ENCODE assay signal across 20 cellular contexts in the genomic region with DNA sequence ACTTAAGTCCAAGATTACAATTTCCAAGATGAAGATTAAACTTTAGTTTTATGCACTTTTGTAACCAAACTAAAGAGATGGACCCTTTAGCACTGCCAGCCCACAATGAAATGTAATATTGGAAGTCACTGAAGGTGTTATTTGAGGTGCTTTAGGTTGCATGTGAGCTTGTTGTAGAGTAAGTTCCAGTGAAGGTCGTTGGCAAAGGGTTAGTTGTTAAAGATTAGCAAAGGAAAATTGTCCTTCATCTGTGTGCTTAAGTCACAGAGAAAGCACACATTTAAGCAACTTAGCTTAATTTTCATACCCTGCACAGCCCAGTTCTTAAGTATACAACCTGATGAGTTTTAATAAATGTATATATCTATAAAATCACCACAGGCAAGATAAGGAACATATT.
"Had no signal": no experiment of that assay in that cellular context is flagged by ENCODE, and none has a peak within 500 bp of the region (broad histone marks: within the 10 kb centered on the region; RNA-seq: fewer than 3 reads in every experiment).

No MANE protein-coding gene starts in this region.

- ATAC-seq: body of pancreas; mucosa of descending colon; naive thymus-derived CD4-positive, alpha-beta T cell had no signal

- DNase-seq: activated B cell treated with CpG ODN at 0.5 μM for 24 hours; activated CD4-positive, alpha-beta T cell treated with anti-CD3 and anti-CD28 coated beads for 48 hours; activated CD8-positive, alpha-beta memory T cell treated with anti-CD3 and anti-CD28 coated beads, Interleukin-2, amount 50 U/mL, for 48 hours; activated naive CD4-positive, alpha-beta T cell treated with anti-CD3 and anti-CD28 coated beads, Interleukin-2, amount 50 U/mL, for 16 hours; amygdala; body of pancreas; central memory CD4-positive, alpha-beta T cell; colonic mucosa; esophagus squamous epithelium; mucosa of descending colon; naive thymus-derived CD4-positive, alpha-beta T cell; retina; SJCRH30; stimulated activated CD4-positive, alpha-beta T cell treated with anti-CD3 and anti-CD28 coated beads, Interleukin-15, amount 100 ng/mL, for 24 hours; stimulated activated CD4-positive, alpha-beta T cell treated with anti-CD3 and anti-CD28 coated beads, Interleukin-4, amount 100 ng/mL, for 1 hour; stimulated activated naive CD4-positive, alpha-beta T cell treated with Interleukin-2 at 50 U/mL for 16 hours had no signal

- H3K9ac ChIP-seq: parathyroid adenoma had no signal

- H3K4me3 ChIP-seq: body of pancreas, colonic mucosa, esophagus squamous epithelium, mucosa of descending colon, SJCRH30, suprapubic skin had no signal

- H3K27ac ChIP-seq: colonic mucosa, esophagus squamous epithelium, parathyroid adenoma, SJCRH30, suprapubic skin had no signal

- H3K27me3 Mint-ChIP-seq: activated B cell treated with CpG ODN at 0.5 μM for 24 hours, type B pancreatic cell had no signal

- H3K36me3 Mint-ChIP-seq: type B pancreatic cell had no signal

- H3K4me3 Mint-ChIP-seq: activated B cell treated with CpG ODN at 0.5 μM for 24 hours; naive thymus-derived CD4-positive, alpha-beta T cell; type B pancreatic cell had no signal

- H3K4me1 ChIP-seq: colonic mucosa, SJCRH30 had no signal

- H3K9me3 ChIP-seq: body of pancreas, colonic mucosa, esophagus squamous epithelium, mucosa of descending colon, SJCRH30, suprapubic skin had no signal

- H2AFZ ChIP-seq: parathyroid adenoma had no signal

- H3K27me3 ChIP-seq: body of pancreas, colonic mucosa, esophagus squamous epithelium, SJCRH30, suprapubic skin had no signal

- H3K36me3 ChIP-seq: colonic mucosa, esophagus squamous epithelium, suprapubic skin had no signal

- H3K9me3 Mint-ChIP-seq: activated B cell treated with CpG ODN at 0.5 μM for 24 hours; activated T-helper 2 cell treated with anti-CD3 and anti-CD28 coated beads, Interferon-gamma antibody, Interleukin-2, Interleukin-4, amounts not matched to agents 10 μg/mL and 5 μg/mL and 100 μg/mL, durations not matched to agents 14 hours and 24 hours and 36 hours; type B pancreatic cell had no signal

- H3K27ac Mint-ChIP-seq: activated T-helper 2 cell treated with anti-CD3 and anti-CD28 coated beads, Interferon-gamma antibody, Interleukin-2, Interleukin-4, amounts not matched to agents 10 μg/mL and 5 μg/mL and 100 μg/mL, durations not matched to agents 14 hours and 24 hours and 36 hours; type B pancreatic cell had no signal

- H3K79me2 ChIP-seq: parathyroid adenoma had no signal
